8 cellular contexts compared by ENCODE assay signal in the genomic region with DNA sequence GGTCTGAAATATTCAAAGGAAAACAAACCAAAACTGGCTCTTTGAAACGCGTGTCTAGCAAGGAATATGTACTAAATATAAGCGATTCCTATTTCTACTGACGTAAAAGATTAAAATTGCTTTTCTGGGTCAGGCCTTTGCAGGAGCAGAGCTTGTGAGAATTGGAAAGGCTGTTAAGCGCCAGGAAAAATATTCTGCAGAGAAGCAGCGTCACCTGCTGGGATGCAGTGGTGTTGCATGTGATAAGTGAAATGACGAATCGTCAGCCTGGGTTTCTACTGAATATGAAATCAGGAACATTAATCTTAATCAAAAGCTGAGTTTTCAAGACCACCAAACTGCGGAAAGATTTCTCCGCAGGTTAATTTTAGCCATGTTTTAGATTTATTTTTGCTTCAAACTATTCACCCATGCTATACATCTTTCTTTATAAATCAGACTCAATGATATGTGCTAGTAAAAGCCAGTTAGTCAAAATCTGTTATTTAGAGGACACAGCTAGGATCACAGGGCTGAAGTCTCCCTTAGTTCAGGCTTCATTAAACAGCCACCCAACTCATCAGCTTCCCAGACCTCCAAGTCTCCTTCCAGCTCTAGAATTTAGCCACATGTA.
DNase-seq lines count a peak whose midpoint lies in the region; ATAC-seq and TF ChIP-seq lines count a peak whose summit lies in the region.

No MANE protein-coding gene starts in this region.

- H4K20me1 ChIP-seq in Karpas-422 (ENCODE audit: insufficient read depth, low read depth, low read length): no peaks in the 10 kb centered on the region
- H4K20me1 ChIP-seq in hepatocyte (ENCODE audit: insufficient read depth, poor library complexity, severe bottlenecking): no peaks in the 10 kb centered on the region

- no peaks in the 10 kb centered on the region for H3K9me2 ChIP-seq in Karpas-422 (replicated peaks; ENCODE audit: insufficient read depth, low read length)
- no peaks in the 10 kb centered on the region for H3K9me2 ChIP-seq in hepatocyte (replicated peaks; ENCODE audit: insufficient read depth)

- H3K27me3 ChIP-seq in Karpas-422 (ENCODE audit: low read length): no peaks in the 10 kb centered on the region
- H3K27me3 ChIP-seq in hepatocyte: no peaks in the 10 kb centered on the region
- no peaks in the 10 kb centered on the region for H3K27me3 ChIP-seq in gastrocnemius medialis

- intact Hi-C loops in gastrocnemius medialis (cut with DNase I; ENCODE audit: low total_unique reads): loop anchor here (1.0 to 5.0 kb wide), 6 partner anchors 56 to 759 kb away; no protein-coding TSS in a partner anchor

- TF ChIP-seq POLR2A in gastrocnemius medialis (IDR thresholded peaks at IDR 0.05): no peak

- H3K4me3 ChIP-seq in Karpas-422 (ENCODE audit: low read length) (no peak overlapping the region), SK-N-MC (no peak overlapping the region), astrocyte of the cerebellum (ENCODE audit: low read depth, low read length) (no peak overlapping the region), hepatocyte (no peak overlapping the region), gastrocnemius medialis (no peak overlapping the region)

- TF ChIP-seq CTCF in AG09319 (IDR thresholded peaks at IDR 0.05; ENCODE audit: low read depth, low read length) (peak; percentile 97), astrocyte of the cerebellum (IDR thresholded peaks at IDR 0.05; ENCODE audit: low read depth, low read length, missing control alignments) (peak; percentile 94), hepatocyte (IDR thresholded peaks at IDR 0.05; ENCODE audit: poor library complexity) (peak; percentile 97), gastrocnemius medialis (IDR thresholded peaks at IDR 0.05 in 4 of 5, conservative IDR thresholded peaks at IDR 0.05 in 1 of 5) (peak; percentile 75 to 95 (median 92))

- WGBS in hepatocyte (ENCODE audit: low lambda C conversion rate, missing lambda C conversion rate): 6% methylated on average over 10 of the region's 10 CpGs

- H3K36me3 ChIP-seq in Karpas-422 (ENCODE audit: insufficient read depth, low read length) (no peaks in the 10 kb centered on the region), SK-N-MC (ENCODE audit: insufficient read depth, low read length) (no peaks in the 10 kb centered on the region), hepatocyte (replicated peaks; ENCODE audit: insufficient read depth, low read depth) (no peaks in the 10 kb centered on the region), gastrocnemius medialis (no peaks in the 10 kb centered on the region)

- H3K27ac ChIP-seq in Karpas-422 (ENCODE audit: low read length) (no peak overlapping the region), SK-N-MC (no peak overlapping the region), hepatocyte (no peak overlapping the region), gastrocnemius medialis (no peak overlapping the region)

- H3K9ac ChIP-seq in Karpas-422 (ENCODE audit: low read length) (no peak overlapping the region), SK-N-MC (ENCODE audit: insufficient read length) (peak overlapping the region; percentile 17)

- no peaks in the 10 kb centered on the region for H3K9me3 ChIP-seq in Karpas-422 (ENCODE audit: low read length)
- H3K9me3 ChIP-seq in SK-N-MC (ENCODE audit: low read depth, low read length): no peaks in the 10 kb centered on the region
- no peaks in the 10 kb centered on the region for H3K9me3 ChIP-seq in hepatocyte (ENCODE audit: low read depth)
- no peaks in the 10 kb centered on the region for H3K9me3 ChIP-seq in gastrocnemius medialis

- H3K4me1 ChIP-seq in Karpas-422 (ENCODE audit: low read length): no peaks in the 10 kb centered on the region
- no peaks in the 10 kb centered on the region for H3K4me1 ChIP-seq in hepatocyte (ENCODE audit: insufficient read depth)
- H3K4me1 ChIP-seq in gastrocnemius medialis: peaks cover 0 to 3% of the 10 kb centered on the region in 2 donors

- H2AFZ ChIP-seq in Karpas-422 (ENCODE audit: low read length) (no peak overlapping the region), hepatocyte (no peak overlapping the region)

- peak; percentile 62 for ATAC-seq in GM19023 (IDR thresholded peaks at IDR 0.05; ENCODE audit: unreplicated experiment)
- peak; percentile 80 to 90 for ATAC-seq in gastrocnemius medialis
- ATAC-seq in HG03520 (IDR thresholded peaks at IDR 0.05; ENCODE audit: unreplicated experiment): no peak

- in situ Hi-C loops in astrocyte of the cerebellum (cut with HindIII; ENCODE audit: low sequenced_read_pairs) (no loop called here), gastrocnemius medialis (cut with MboI; ENCODE audit: low sequenced_read_pairs in 4 of 4) (loop anchor here in 3 of 4 donors (5.0 to 25.0 kb wide), 3 partner anchors 710 to 725 kb away; no protein-coding TSS in a partner anchor)

- H3K79me2 ChIP-seq in Karpas-422 (ENCODE audit: low read length) (no peaks in the 10 kb centered on the region), hepatocyte (no peaks in the 10 kb centered on the region)

- H3K4me2 ChIP-seq in Karpas-422 (ENCODE audit: low read depth, low read length, poor library complexity, severe bottlenecking) (no peak overlapping the region), hepatocyte (no peak overlapping the region)

- DNase-seq in AG09319 (ENCODE audit: extremely low read depth, low read depth): peak; percentile 50
- DNase-seq in Karpas-422: peak; percentile 81
- DNase-seq in SK-N-MC (ENCODE audit: low read depth, low spot score): peak; percentile 68
- DNase-seq in astrocyte of the cerebellum (ENCODE audit: low read depth): peak; percentile 75
- DNase-seq in hepatocyte (ENCODE audit: low spot score): peak; percentile 80
- peak; percentile 31 to 67 for DNase-seq in gastrocnemius medialis
